23 cellular contexts compared by ENCODE assay signal in the genomic region with DNA sequence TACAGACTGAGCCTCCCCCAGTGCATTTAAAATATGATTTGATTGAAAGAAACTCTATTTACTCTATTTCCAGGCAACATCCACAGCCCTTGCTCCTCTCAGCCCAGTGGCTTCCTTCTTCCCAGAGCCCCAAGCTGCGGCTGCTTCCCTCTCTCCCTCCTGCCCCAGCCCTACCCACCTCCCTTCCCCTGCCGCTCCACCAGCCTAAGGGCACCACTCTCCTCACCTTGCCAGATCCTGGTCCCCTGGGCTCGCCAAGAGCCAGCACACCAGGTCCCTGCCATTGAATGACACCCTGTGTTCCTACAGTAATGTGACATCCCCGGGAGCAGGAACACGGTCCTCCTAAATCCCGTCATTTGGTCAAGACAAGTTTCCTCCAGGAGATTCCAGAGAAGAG.
A peak's percentile ranks its signal among the peaks of the same experiment; 100 is the strongest.
DNase-seq lines count a peak whose midpoint lies in the region; ATAC-seq, FAIRE-seq and TF ChIP-seq lines count a peak whose summit lies in the region.
"Had no signal": no experiment of that assay in that cellular context is flagged by ENCODE, and none has a peak within 500 bp of the region (broad histone marks: within the 10 kb centered on the region; RNA-seq: fewer than 3 reads in every experiment).

No MANE protein-coding gene starts in this region.

- no peak overlapping the region for H2BK12ac ChIP-seq in H9 (ENCODE audit: insufficient read length, low read depth, low read length)
- no peak overlapping the region for H2BK12ac ChIP-seq in trophoblast cell (ENCODE audit: low read length)

- H3K9me3 Mint-ChIP-seq in H9 (no peaks in the 10 kb centered on the region), WTC11 (no peaks in the 10 kb centered on the region; the same call in 1 of the 2 replicates)
- H3K9me3 Mint-ChIP-seq in stimulated activated memory B cell treated with anti-CD40 and anti-IgM and Interleukin-4, amounts not matched to agents 10 μg/mL and 1 μg/mL and 100 μg/mL, for 72 hours = no peaks in the 10 kb centered on the region
- H3K9me3 Mint-ChIP-seq: CD4-positive, alpha-beta memory T cell; CD8-positive, alpha-beta memory T cell had no signal

- H3K27me3 ChIP-seq in H9 (ENCODE audit: insufficient read depth, low read length) (no peaks in the 10 kb centered on the region), trophoblast cell (ENCODE audit: insufficient read depth, low read length) (no peaks in the 10 kb centered on the region)

- H2BK20ac ChIP-seq in H9 (ENCODE audit: low read depth, low read length, poor library complexity, severe bottlenecking) = no peak overlapping the region

- peaks cover 15 to 48% of the 10 kb centered on the region in 2 experiments for H3K4me1 Mint-ChIP-seq in H9
- H3K4me1 Mint-ChIP-seq in WTC11 = peaks cover 18% of the 10 kb centered on the region
- peaks cover 13% of the 10 kb centered on the region for H3K4me1 Mint-ChIP-seq in stimulated activated memory B cell treated with anti-CD40 and anti-IgM and Interleukin-4, amounts not matched to agents 10 μg/mL and 1 μg/mL and 100 μg/mL, for 72 hours
- H3K4me1 Mint-ChIP-seq: CD14-positive monocyte; CD4-positive, CD25-positive, alpha-beta regulatory T cell; CD8-positive, alpha-beta memory T cell had no signal

- H2BK5ac ChIP-seq in H9 (ENCODE audit: insufficient read length, low read length) = no peak overlapping the region
- H2BK5ac ChIP-seq in trophoblast cell (ENCODE audit: low read depth, low read length, poor library complexity) = no peak overlapping the region

- H3K23ac ChIP-seq in H9 (ENCODE audit: insufficient read length, low read depth, low read length) (no peak overlapping the region), trophoblast cell (ENCODE audit: low read length) (no peak overlapping the region)

- DNase-seq in H9 (no peak), WTC11 (ENCODE audit: low spot score) (no peak), kidney (peak; percentile 65), T-helper 2 cell (no peak), NCI-H82 (lab: John Stamatoyannopoulos, UW) (no peak), trophoblast cell (no peak)
- DNase-seq: 8988T; ACHN; BE2C; C1 segment of cervical spinal cord; CD4-positive, alpha-beta memory T cell; CD4-positive, CD25-positive, alpha-beta regulatory T cell; CD8-positive, alpha-beta memory T cell; COR-L47; DMS79 treated with DMSO at 0.1 percent for 48 hours; GF-D8 had no signal

- no peak overlapping the region for H3K27ac ChIP-seq in H9 (ENCODE audit: insufficient read length, low read depth, low read length)
- no peak overlapping the region for H3K27ac ChIP-seq in kidney (ENCODE audit: low read depth in 2 of 2, low read length in 2 of 2)
- no peak overlapping the region for H3K27ac ChIP-seq in trophoblast cell (ENCODE audit: low read depth, low read length)
- H3K27ac ChIP-seq: BLaER1 had no signal

- H3K9me3 ChIP-seq in H9 (ENCODE audit: control insufficient read depth, low read depth, low read length) = no peaks in the 10 kb centered on the region
- H3K9me3 ChIP-seq in kidney (ENCODE audit: control insufficient read depth in 1 of 2, low read length in 2 of 2) = no peaks in the 10 kb centered on the region
- H3K9me3 ChIP-seq in trophoblast cell (ENCODE audit: insufficient read depth, low read depth, low read length) = peaks cover 2% of the 10 kb centered on the region
- H3K9me3 ChIP-seq: BE2C, BLaER1 had no signal

- H3K79me2 ChIP-seq in H9 (ENCODE audit: insufficient read depth, low read length) = no peaks in the 10 kb centered on the region
- no peaks in the 10 kb centered on the region for H3K79me2 ChIP-seq in trophoblast cell (ENCODE audit: control insufficient read depth, insufficient read depth, low read length, poor library complexity)

- no peak overlapping the region for H2AFZ ChIP-seq in H9 (ENCODE audit: low read length)
- H2AFZ ChIP-seq in trophoblast cell (ENCODE audit: insufficient read depth, low read length, poor library complexity) = no peak overlapping the region

- H4K5ac ChIP-seq in H9 (ENCODE audit: insufficient read length, low read depth, low read length) = no peak overlapping the region

- H2BK15ac ChIP-seq in H9 (ENCODE audit: low read depth, low read length) = no peak overlapping the region

- H3K4me3 ChIP-seq in kidney (ENCODE audit: low read length in 2 of 2) (no peak overlapping the region), trophoblast cell (ENCODE audit: low read depth, low read length) (no peak overlapping the region)
- H3K4me3 ChIP-seq: BLaER1 had no signal

- no peaks in the 10 kb centered on the region for H3K23me2 ChIP-seq in H9 (ENCODE audit: insufficient read length, low read depth, low read length, poor library complexity, severe bottlenecking)

- no peaks in the 10 kb centered on the region for H3K36me3 Mint-ChIP-seq in H9 (ENCODE audit: insufficient read depth in 1 of 3, low read depth in 3 of 3)
- H3K36me3 Mint-ChIP-seq in WTC11 = no peaks in the 10 kb centered on the region
- no peaks in the 10 kb centered on the region for H3K36me3 Mint-ChIP-seq in stimulated activated memory B cell treated with anti-CD40 and anti-IgM and Interleukin-4, amounts not matched to agents 10 μg/mL and 1 μg/mL and 100 μg/mL, for 72 hours
- H3K36me3 Mint-ChIP-seq: CD14-positive monocyte; CD4-positive, alpha-beta memory T cell; CD4-positive, CD25-positive, alpha-beta regulatory T cell; CD8-positive, alpha-beta memory T cell had no signal

- FAIRE-seq in kidney (lab: Jason Lieb, UNC) = no peak
- FAIRE-seq: A204.1, G401.6, GM12891, GM19239 had no signal

- H3K18ac ChIP-seq in H9 (ENCODE audit: insufficient read length, low read depth, low read length) (no peak overlapping the region), trophoblast cell (ENCODE audit: low read length) (no peak overlapping the region)

- no peak for ATAC-seq in WTC11
- ATAC-seq in stimulated activated memory B cell treated with anti-CD40 and anti-IgM and Interleukin-4, amounts not matched to agents 10 μg/mL and 1 μg/mL and 100 μg/mL, for 72 hours = no peak

- no peak overlapping the region for H4K8ac ChIP-seq in H9 (replicated peaks; ENCODE audit: insufficient read length, low read depth, low read length)
- no peak overlapping the region for H4K8ac ChIP-seq in trophoblast cell (ENCODE audit: low read depth, low read length)

- H2BK120ac ChIP-seq in H9 (ENCODE audit: low read depth, low read length, poor library complexity, severe bottlenecking) = no peak overlapping the region
- no peak overlapping the region for H2BK120ac ChIP-seq in trophoblast cell (ENCODE audit: insufficient read depth, low read length, poor library complexity)

- H3K27me3 Mint-ChIP-seq in H9 (ENCODE audit: low read depth) = peaks cover 12% of the 10 kb centered on the region
- no peaks in the 10 kb centered on the region for H3K27me3 Mint-ChIP-seq in WTC11 (ENCODE audit: low read depth)
- H3K27me3 Mint-ChIP-seq in stimulated activated memory B cell treated with anti-CD40 and anti-IgM and Interleukin-4, amounts not matched to agents 10 μg/mL and 1 μg/mL and 100 μg/mL, for 72 hours = peaks cover 97% of the 10 kb centered on the region

- H3K4me2 ChIP-seq in H9 (ENCODE audit: insufficient read depth, insufficient read length, low read length) (no peak overlapping the region), trophoblast cell (ENCODE audit: low read length) (no peak overlapping the region)

- no peak overlapping the region for H3T11ph ChIP-seq in H9 (ENCODE audit: low read length)

- intact Hi-C loops in kidney (cut with DNase I) = no loop called here

- POLR2A ChIA-PET in WTC11 (lab: Charles Lee) = no interaction called here

- no peak overlapping the region for H4K12ac ChIP-seq in trophoblast cell (ENCODE audit: low read depth, low read length)

- H3K4me3 Mint-ChIP-seq in H9 (no peak overlapping the region; a peak in 1 of 5 replicates), WTC11 (no peak overlapping the region)
- H3K4me3 Mint-ChIP-seq in stimulated activated memory B cell treated with anti-CD40 and anti-IgM and Interleukin-4, amounts not matched to agents 10 μg/mL and 1 μg/mL and 100 μg/mL, for 72 hours = no peak overlapping the region
- H3K4me3 Mint-ChIP-seq: CD14-positive monocyte; CD4-positive, alpha-beta memory T cell; CD4-positive, CD25-positive, alpha-beta regulatory T cell; CD8-positive, alpha-beta memory T cell had no signal

- H3K56ac ChIP-seq in H9 (ENCODE audit: insufficient read length, low read depth, low read length) = no peak overlapping the region

- WGBS in H9 (ENCODE audit: extremely low coverage, insufficient read length, low lambda C conversion rate) = no CpG with 5 or more reads among the region's 6 CpGs
- WGBS in trophoblast cell (ENCODE audit: extremely low coverage, insufficient coverage, insufficient read length) = no CpG with 5 or more reads among the region's 6 CpGs

- H3K79me1 ChIP-seq in H9 (ENCODE audit: insufficient read depth, low read depth, low read length, poor library complexity, severe bottlenecking) (no peaks in the 10 kb centered on the region), trophoblast cell (ENCODE audit: low read length) (no peaks in the 10 kb centered on the region)

- peak overlapping the region in 2 of 3 experiments; percentile 7 to 22; a peak in 2 of 7 replicates for H3K27ac Mint-ChIP-seq in H9
- H3K27ac Mint-ChIP-seq in WTC11 = peak overlapping the region; percentile 34; the same call in 1 of the 2 replicates
- no peak overlapping the region for H3K27ac Mint-ChIP-seq in stimulated activated memory B cell treated with anti-CD40 and anti-IgM and Interleukin-4, amounts not matched to agents 10 μg/mL and 1 μg/mL and 100 μg/mL, for 72 hours
- H3K27ac Mint-ChIP-seq: CD14-positive monocyte; CD4-positive, alpha-beta memory T cell; CD4-positive, CD25-positive, alpha-beta regulatory T cell; CD8-positive, alpha-beta memory T cell had no signal

- TF ChIP-seq CTCF in H9 (conservative IDR thresholded peaks at IDR 0.05) = no peak
- no peak for TF ChIP-seq CTCF in WTC11 (IDR thresholded peaks at IDR 0.05)
- no peak for TF ChIP-seq CTCF in kidney (IDR thresholded peaks at IDR 0.05; ENCODE audit: borderline replicate concordance, extremely low read depth, insufficient read depth)

- no peak overlapping the region for H3K4ac ChIP-seq in H9 (ENCODE audit: low read depth, low read length)
- no peak overlapping the region for H3K4ac ChIP-seq in trophoblast cell (ENCODE audit: low read depth, low read length)

- CTCF ChIA-PET in WTC11 (lab: Charles Lee) = interaction anchor here (1.0 to 4.2 kb wide), 3 partner anchors 14 to 26 kb away, joined by 4 to 17 read pairs (median 16); no protein-coding TSS in a partner anchor

- H4K91ac ChIP-seq in H9 (ENCODE audit: insufficient read length, low read depth, low read length) (no peak overlapping the region), trophoblast cell (ENCODE audit: low read depth, low read length) (no peak overlapping the region)

- no peaks in the 10 kb centered on the region for H3K36me3 ChIP-seq in kidney (ENCODE audit: control insufficient read depth in 1 of 2, insufficient read depth in 2 of 2, low read length in 2 of 2)
- no peaks in the 10 kb centered on the region for H3K36me3 ChIP-seq in trophoblast cell (ENCODE audit: control insufficient read depth in 1 of 2, insufficient read depth in 2 of 2, low read length in 2 of 2)
- H3K36me3 ChIP-seq: BE2C, BLaER1 had no signal

- no peak overlapping the region for H3K14ac ChIP-seq in H9 (ENCODE audit: insufficient read depth, low read length)
- no peak overlapping the region for H3K14ac ChIP-seq in trophoblast cell (ENCODE audit: low read length)

- H3K9ac ChIP-seq in H9 (ENCODE audit: extremely low read depth, insufficient read length, low read length) (no peak overlapping the region), kidney (ENCODE audit: low read length in 2 of 2) (no peak overlapping the region), trophoblast cell (ENCODE audit: low read length) (no peak overlapping the region)
- H3K9ac ChIP-seq: BLaER1 had no signal

- H2AK5ac ChIP-seq in H9 (ENCODE audit: insufficient read length, low read length) (no peak overlapping the region), trophoblast cell (ENCODE audit: low read length) (no peak overlapping the region)

- H3K4me1 ChIP-seq in H9 (ENCODE audit: insufficient read depth, low read length) (no peaks in the 10 kb centered on the region), kidney (ENCODE audit: control insufficient read depth in 1 of 2, insufficient read depth in 1 of 2, low read depth in 1 of 2, low read length in 2 of 2) (peaks cover 0 to 2% of the 10 kb centered on the region in 2 donors), trophoblast cell (ENCODE audit: control insufficient read depth in 1 of 2, insufficient read depth in 2 of 2, low read length in 2 of 2) (no peaks in the 10 kb centered on the region)
- H3K4me1 ChIP-seq: BE2C had no signal

- no peaks in the 10 kb centered on the region for H4K20me1 ChIP-seq in H9 (ENCODE audit: control insufficient read depth, insufficient read depth, insufficient read length)
- H4K20me1 ChIP-seq: BLaER1 had no signal
